Comparison of ENCODE assay signal across 11 cellular contexts in the genomic region with DNA sequence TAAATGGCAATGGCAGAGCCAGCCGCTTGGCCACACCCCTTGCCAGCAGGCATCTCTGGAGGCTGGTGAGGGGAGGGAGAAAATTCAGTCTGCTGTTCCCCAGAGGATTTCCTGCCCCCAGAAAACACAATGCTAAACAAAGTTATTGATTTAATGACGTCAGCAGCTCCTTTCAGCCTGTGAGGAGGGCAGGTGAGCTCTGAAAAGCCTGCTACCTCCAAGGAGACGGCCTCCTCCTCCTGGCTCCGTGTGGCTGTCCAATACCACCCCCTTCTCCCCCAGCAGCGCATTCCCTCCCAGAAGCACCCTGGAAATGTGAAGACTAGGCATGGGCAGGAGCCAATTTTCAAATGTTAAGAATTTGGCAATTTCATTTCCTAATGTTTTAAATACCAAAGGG.
DNase-seq lines count a peak whose midpoint lies in the region; ATAC-seq, FAIRE-seq and TF ChIP-seq lines count a peak whose summit lies in the region.
"Had no signal": no experiment of that assay in that cellular context is flagged by ENCODE, and none has a peak within 500 bp of the region (broad histone marks: within the 10 kb centered on the region; RNA-seq: fewer than 3 reads in every experiment).

No MANE protein-coding gene starts in this region.

- H3K27ac ChIP-seq in Panc1 (ENCODE audit: low read length) = peak overlapping the region; percentile 39; the same call in 1 of the 2 replicates
- peak overlapping the region; percentile 3 to 41 for H3K27ac ChIP-seq in right atrium auricular region
- H3K27ac ChIP-seq in stomach = peak overlapping the region in 3 of 5 donors; percentile 4 to 56 (median 8)
- H3K27ac ChIP-seq: VCaP had no signal

- in situ Hi-C loops in Panc1 (cut with HindIII; ENCODE audit: low pct_unique_long_range_greater_than_20kb, low sequenced_read_pairs) = no loop called here

- H3K27me3 Mint-ChIP-seq in activated naive CD4-positive, alpha-beta T cell treated with anti-CD3 and anti-CD28 coated beads, Interleukin-2, amount 10 ng/mL, durations not matched to agents 7 days and 5 days = no peaks in the 10 kb centered on the region
- H3K27me3 Mint-ChIP-seq in immature natural killer cell (ENCODE audit: low read depth in 3 of 3) = peaks cover 0 to 3% (median 0%) of the 10 kb centered on the region in 3 donors
- H3K27me3 Mint-ChIP-seq: activated naive CD8-positive, alpha-beta T cell had no signal

- intact Hi-C loops in Panc1 (cut with micrococcal nuclease; ENCODE audit: unreplicated experiment) = no loop called here
- intact Hi-C loops in stomach (cut with DNase I; ENCODE audit: low total_unique reads) = no loop called here

- no peaks in the 10 kb centered on the region for H3K9me3 Mint-ChIP-seq in activated naive CD4-positive, alpha-beta T cell treated with anti-CD3 and anti-CD28 coated beads, Interleukin-2, amount 10 ng/mL, durations not matched to agents 7 days and 5 days
- H3K9me3 Mint-ChIP-seq in immature natural killer cell = no peaks in the 10 kb centered on the region

- H3K4me1 ChIP-seq in Panc1 (ENCODE audit: control insufficient read depth, insufficient read depth, low read length) (peaks cover 18% of the 10 kb centered on the region), right atrium auricular region (peaks cover 0 to 26% of the 10 kb centered on the region in 2 donors), stomach (peaks cover 0 to 45% (median 22%) of the 10 kb centered on the region in 4 donors)

- no peaks in the 10 kb centered on the region for H3K36me3 ChIP-seq in Panc1 (ENCODE audit: control insufficient read depth, insufficient read depth, low read length)
- H3K36me3 ChIP-seq in right atrium auricular region = no peaks in the 10 kb centered on the region
- no peaks in the 10 kb centered on the region for H3K36me3 ChIP-seq in stomach

- CTCF ChIA-PET in Panc1 (lab: Charles Lee) = interaction anchor here (0.6 kb wide), 1 partner anchor 30 kb away, joined by 3 read pairs; no protein-coding TSS in a partner anchor
- CTCF ChIA-PET in activated naive CD4-positive, alpha-beta T cell treated with anti-CD3 and anti-CD28 coated beads, Interleukin-2, amount 10 ng/mL, durations not matched to agents 7 days and 5 days (lab: Charles Lee) = interaction anchor here (0.6 kb wide), 1 partner anchor 105 kb away, joined by 3 read pairs; no protein-coding TSS in a partner anchor

- no peak overlapping the region for H3K4me3 Mint-ChIP-seq in activated naive CD4-positive, alpha-beta T cell treated with anti-CD3 and anti-CD28 coated beads, Interleukin-2, amount 10 ng/mL, durations not matched to agents 7 days and 5 days
- no peak overlapping the region for H3K4me3 Mint-ChIP-seq in immature natural killer cell
- H3K4me3 Mint-ChIP-seq: activated naive CD8-positive, alpha-beta T cell had no signal

- peak; percentile 80 for DNase-seq in NCI-H1105 treated with DMSO at 0.1 percent for 48 hours (lab: John Stamatoyannopoulos, UW)
- DNase-seq in Panc1 (ENCODE audit: low read depth, low spot score) = no peak
- no peak for DNase-seq in right atrium auricular region (ENCODE audit: low spot score)
- DNase-seq in stomach = no peak
- DNase-seq in activated naive CD4-positive, alpha-beta T cell treated with anti-CD3 and anti-CD28 coated beads, Interleukin-2, amount 10 ng/mL, durations not matched to agents 7 days and 5 days = no peak
- no peak for DNase-seq in SW 1271 (lab: John Stamatoyannopoulos, UW)
- no peak for DNase-seq in immature natural killer cell
- DNase-seq in frontal cortex (ENCODE audit: low spot score in 2 of 2) = no peak
- DNase-seq: NCI-H524 treated with DMSO at 0.1 percent for 48 hours had no signal

- peaks cover 4% of the 10 kb centered on the region for H3K4me1 Mint-ChIP-seq in activated naive CD4-positive, alpha-beta T cell treated with anti-CD3 and anti-CD28 coated beads, Interleukin-2, amount 10 ng/mL, durations not matched to agents 7 days and 5 days
- peaks cover 19 to 21% of the 10 kb centered on the region in 2 donors for H3K4me1 Mint-ChIP-seq in immature natural killer cell

- TF ChIP-seq CTCF in Panc1 (IDR thresholded peaks at IDR 0.05) (no peak), right atrium auricular region (IDR thresholded peaks at IDR 0.05) (no peak), stomach (IDR thresholded peaks at IDR 0.05) (no peak)

- TF ChIP-seq POLR2A in stomach (IDR thresholded peaks at IDR 0.05) = no peak

- ATAC-seq in Panc1 = no peak

- H3K36me3 Mint-ChIP-seq in activated naive CD4-positive, alpha-beta T cell treated with anti-CD3 and anti-CD28 coated beads, Interleukin-2, amount 10 ng/mL, durations not matched to agents 7 days and 5 days = no peaks in the 10 kb centered on the region
- H3K36me3 Mint-ChIP-seq in immature natural killer cell = peaks cover 0 to 3% (median 0%) of the 10 kb centered on the region in 3 donors

- H3K4me3 ChIP-seq in Panc1 (ENCODE audit: low read depth in 2 of 2, low read length in 2 of 2) (no peak overlapping the region), right atrium auricular region (no peak overlapping the region), stomach (no peak overlapping the region)

- BruUV-seq in Panc1 (replicated peaks; lab: Mats Ljungman, UMichigan) = no TSS peak

- WGBS in stomach, 5 donors = 61 to 82% (median 71%) methylated on average over 5 of the region's 5 CpGs

- no peaks in the 10 kb centered on the region for H3K9me3 ChIP-seq in Panc1 (ENCODE audit: control insufficient read depth, insufficient read depth, low read depth, low read length)
- H3K9me3 ChIP-seq in right atrium auricular region = no peaks in the 10 kb centered on the region
- H3K9me3 ChIP-seq in stomach = no peaks in the 10 kb centered on the region

- POLR2A ChIA-PET in Panc1 (lab: Charles Lee) = interaction anchor here (0.9 kb wide), 1 partner anchor 31 kb away, joined by 3 read pairs; no protein-coding TSS in a partner anchor

- TF ChIP-seq EP300 in stomach (IDR thresholded peaks at IDR 0.05) = no peak

- H3K27ac Mint-ChIP-seq in activated naive CD4-positive, alpha-beta T cell treated with anti-CD3 and anti-CD28 coated beads, Interleukin-2, amount 10 ng/mL, durations not matched to agents 7 days and 5 days = no peak overlapping the region
- no peak overlapping the region for H3K27ac Mint-ChIP-seq in immature natural killer cell
- H3K27ac Mint-ChIP-seq: activated naive CD8-positive, alpha-beta T cell had no signal

- no peaks in the 10 kb centered on the region for H3K27me3 ChIP-seq in Panc1 (ENCODE audit: control insufficient read depth, insufficient read depth, low read length)
- H3K27me3 ChIP-seq in right atrium auricular region = no peaks in the 10 kb centered on the region
- H3K27me3 ChIP-seq in stomach = no peaks in the 10 kb centered on the region

- FAIRE-seq in frontal cortex (lab: Jason Lieb, UNC) = no peak
